13 cellular contexts compared by ENCODE assay signal in genomic region chr1:30353637-30354036, GRCh38.
DNase-seq lines count a peak whose midpoint lies in the region; ATAC-seq and TF ChIP-seq lines count a peak whose summit lies in the region.
"Had no signal": no experiment of that assay in that cellular context is flagged by ENCODE, and none has a peak within 500 bp of the region (broad histone marks: within the 10 kb centered on the region; RNA-seq: fewer than 3 reads in every experiment).

No MANE protein-coding gene starts in this region.

- H3K27me3 ChIP-seq in A673 (replicated peaks; ENCODE audit: insufficient read depth, low read depth, low read length, poor library complexity): no peaks in the 10 kb centered on the region

- H3K9me3 ChIP-seq in A673 (ENCODE audit: low read depth, low read length, poor library complexity, severe bottlenecking): peaks cover 3% of the 10 kb centered on the region
- H3K9me3 ChIP-seq: transverse colon had no signal

- H3K4me3 ChIP-seq in A673 (ENCODE audit: low read depth, low read length, poor library complexity, severe bottlenecking) (no peak overlapping the region), GM12875 (ENCODE audit: low read depth, low read length) (no peak overlapping the region)
- H3K4me3 ChIP-seq: transverse colon had no signal

- H3K27ac ChIP-seq in A673 (ENCODE audit: low read depth, low read length, poor library complexity, severe bottlenecking): no peak overlapping the region
- H3K27ac ChIP-seq: transverse colon had no signal

- POLR2A ChIA-PET in A673 (lab: Charles Lee; ENCODE audit: low non-redundant PET): no interaction called here

- peaks cover 4% of the 10 kb centered on the region for H3K4me1 ChIP-seq in A673 (ENCODE audit: insufficient read depth, low read length, poor library complexity, severe bottlenecking)
- H3K4me1 ChIP-seq: transverse colon had no signal

- BruUV-seq in A673 (replicated peaks; lab: Mats Ljungman, UMichigan): no TSS peak

- intact Hi-C loops in A673 (cut with micrococcal nuclease; ENCODE audit: unreplicated experiment) (no loop called here), left ventricle myocardium superior (cut with micrococcal nuclease) (no loop called here)

- CTCF ChIA-PET in A673 (lab: Charles Lee): interaction anchor here (0.5 to 1.5 kb wide), 5 partner anchors 11 to 486 kb away, joined by 3 to 9 read pairs (median 3); no protein-coding TSS in a partner anchor

- DNase-seq in A673 (ENCODE audit: low spot score): peak; percentile 43
- DNase-seq in SW480 (ENCODE audit: low spot score): peak; percentile 20
- no peak for DNase-seq in left ventricle myocardium superior
- no peak for DNase-seq in stimulated activated CD4-positive, alpha-beta T cell treated with anti-CD3 and anti-CD28 coated beads, Interleukin-4, amount 100 ng/mL, for 1 hour
- no peak for DNase-seq in NOMO-1 treated with DMSO at 0.1 percent for 48 hours (lab: John Stamatoyannopoulos, UW; ENCODE audit: unreplicated experiment)
- no peak for DNase-seq in globus pallidus (ENCODE audit: low spot score)
- DNase-seq in omental fat pad (ENCODE audit: low spot score): no peak
- DNase-seq: activated CD4-positive, CD25-positive, alpha-beta regulatory T cell; GF-D8; NCI-H2029; SHP77 treated with DMSO at 0.1 percent for 48 hours; transverse colon had no signal

- peak; percentile 54 for TF ChIP-seq CTCF in A673 (conservative IDR thresholded peaks at IDR 0.05; ENCODE audit: low read depth, low read length)
- TF ChIP-seq CTCF in GM12875 (IDR thresholded peaks at IDR 0.05; ENCODE audit: borderline replicate concordance, insufficient read depth, low read depth, low read length): 0 out of 2 replicates have a peak, but pooled peaks have one; percentile 4
- no peak for TF ChIP-seq CTCF in omental fat pad (IDR thresholded peaks at IDR 0.05)

- ATAC-seq in left ventricle myocardium superior (peak; percentile 70), omental fat pad (ENCODE audit: low FRiP score) (no peak)

- H3K36me3 ChIP-seq in A673 (ENCODE audit: insufficient read depth, low read length, poor library complexity, severe bottlenecking): no peaks in the 10 kb centered on the region
- H3K36me3 ChIP-seq: transverse colon had no signal

Comparison
In these comparisons a context has a peak if more than half of its experiments do, and no peak if none do; other contexts are left out.
1. DNase-seq: peak in A673 (single experiment) and SW480 (single experiment); none in left ventricle myocardium superior (single experiment), stimulated activated CD4-positive, alpha-beta T cell treated with anti-CD3 and anti-CD28 coated beads, Interleukin-4, amount 100 ng/mL, for 1 hour (single experiment), NOMO-1 treated with DMSO at 0.1 percent for 48 hours (single experiment), globus pallidus (single experiment) and omental fat pad (single experiment).
2. CTCF ChIP-seq: peak in A673 (single experiment) and GM12875 (single experiment); none in omental fat pad (0 of 3).